20 cellular contexts compared by ENCODE assay signal in genomic region chr2:38171208-38171858, GRCh38.
DNase-seq lines count a peak whose midpoint lies in the region; ATAC-seq, FAIRE-seq and TF ChIP-seq lines count a peak whose summit lies in the region.
"Had no signal": no experiment of that assay in that cellular context is flagged by ENCODE, and none has a peak within 500 bp of the region (broad histone marks: within the 10 kb centered on the region; RNA-seq: fewer than 3 reads in every experiment).

No MANE protein-coding gene starts in this region.

- no peak for TF ChIP-seq CTCF in right atrium auricular region (IDR thresholded peaks at IDR 0.05)
- no peak for TF ChIP-seq CTCF in astrocyte (IDR thresholded peaks at IDR 0.05; ENCODE audit: insufficient read depth, low read depth, low read length)
- TF ChIP-seq CTCF in HepG2 (CRISPR knock-in tag; IDR thresholded peaks at IDR 0.05), result no peak
- no peak for TF ChIP-seq CTCF in upper lobe of right lung (IDR thresholded peaks at IDR 0.05)
- TF ChIP-seq CTCF in progenitor cell of endocrine pancreas (IDR thresholded peaks at IDR 0.05; ENCODE audit: unreplicated experiment), result no peak

- H3K79me2 ChIP-seq in astrocyte (ENCODE audit: insufficient read depth, low read length), result no peaks in the 10 kb centered on the region
- H3K79me2 ChIP-seq in HepG2 (ENCODE audit: insufficient read depth, low read length), result no peaks in the 10 kb centered on the region

- no peak overlapping the region for H2AFZ ChIP-seq in astrocyte (ENCODE audit: low read depth, low read length)
- H2AFZ ChIP-seq in HepG2 (ENCODE audit: low read length), result no peak overlapping the region

- intact Hi-C loops in Right ventricle myocardium inferior (cut with DNase I), result no loop called here
- intact Hi-C loops in HepG2 (cut with micrococcal nuclease; ENCODE audit: unreplicated experiment), result no loop called here
- intact Hi-C loops in upper lobe of right lung (cut with DNase I), result no loop called here

- FAIRE-seq in astrocyte (lab: Jason Lieb, UNC), result no peak
- no peak for FAIRE-seq in HepG2 (lab: Jason Lieb, UNC)
- FAIRE-seq: A204.1, D721Med had no signal

- H3K4me3 ChIP-seq in right atrium auricular region, result no peak overlapping the region
- H3K4me3 ChIP-seq in astrocyte (ENCODE audit: insufficient read depth, low read depth, low read length), result no peak overlapping the region
- no peak overlapping the region for H3K4me3 ChIP-seq in HepG2 (replicated peaks in 1 of 3; ENCODE audit: insufficient read depth in 1 of 3, low read depth in 2 of 3, low read length in 3 of 3)
- no peak overlapping the region for H3K4me3 ChIP-seq in upper lobe of right lung
- H3K4me3 ChIP-seq: BLaER1 treated with 17β-estradiol and CSF1 and Interleukin-3, amounts not matched to agents 10 nM and 100 nM; HAP-1; SK-N-MC had no signal

- ATAC-seq in Right ventricle myocardium inferior (peak; percentile 40), HepG2 (no peak), upper lobe of right lung (no peak)

- H3K9me3 Mint-ChIP-seq in astrocyte (ENCODE audit: unreplicated experiment), result peaks cover 2% of the 10 kb centered on the region
- H3K9me3 Mint-ChIP-seq in progenitor cell of endocrine pancreas (ENCODE audit: low read depth), result no peaks in the 10 kb centered on the region
- H3K9me3 Mint-ChIP-seq: CD8-positive, alpha-beta memory T cell had no signal

- TF ChIP-seq EP300 in HepG2 (IDR thresholded peaks at IDR 0.05; ENCODE audit: low read depth in 2 of 2, low read length in 2 of 2) (no peak), HepG2 (CRISPR knock-in tag; IDR thresholded peaks at IDR 0.05; ENCODE audit: borderline replicate concordance) (no peak)

- no peaks in the 10 kb centered on the region for H3K36me3 ChIP-seq in right atrium auricular region
- H3K36me3 ChIP-seq in astrocyte (ENCODE audit: insufficient read depth, low read length), result no peaks in the 10 kb centered on the region
- H3K36me3 ChIP-seq in HepG2 (replicated peaks in 1 of 2; ENCODE audit: control insufficient read depth in 1 of 2, insufficient read depth in 2 of 2, low read length in 2 of 2), result no peaks in the 10 kb centered on the region
- no peaks in the 10 kb centered on the region for H3K36me3 ChIP-seq in upper lobe of right lung
- H3K36me3 ChIP-seq: BLaER1 treated with 17β-estradiol and CSF1 and Interleukin-3, amounts not matched to agents 10 nM and 100 nM; HAP-1 had no signal

- CTCF ChIA-PET in HepG2 (lab: Yijun Ruan, JAX; ENCODE audit: low intra/inter-chr PET ratio, low total read pairs), result no interaction called here

- no peak overlapping the region for H3K4me2 ChIP-seq in astrocyte (ENCODE audit: low read length)
- no peak overlapping the region for H3K4me2 ChIP-seq in HepG2 (ENCODE audit: low read depth, low read length)
- H3K4me2 ChIP-seq: BLaER1 treated with 17β-estradiol and CSF1 and Interleukin-3, amounts not matched to agents 10 nM and 100 nM had no signal

- no peak overlapping the region for H3K9ac ChIP-seq in astrocyte (ENCODE audit: low read length)
- no peak overlapping the region for H3K9ac ChIP-seq in HepG2 (ENCODE audit: insufficient read depth, low read depth, low read length)
- H3K9ac ChIP-seq: BLaER1 treated with 17β-estradiol and CSF1 and Interleukin-3, amounts not matched to agents 10 nM and 100 nM had no signal

- WGBS in HepG2 (ENCODE audit: low lambda C conversion rate), result 5% methylated on average over 1 of the region's 1 CpG

- no peaks in the 10 kb centered on the region for H3K9me3 ChIP-seq in right atrium auricular region
- H3K9me3 ChIP-seq in astrocyte (ENCODE audit: insufficient read depth, low read depth, low read length), result no peaks in the 10 kb centered on the region
- no peaks in the 10 kb centered on the region for H3K9me3 ChIP-seq in HepG2 (ENCODE audit: low read length)
- H3K9me3 ChIP-seq in upper lobe of right lung, result no peaks in the 10 kb centered on the region
- H3K9me3 ChIP-seq: HAP-1 had no signal

- H4K20me1 ChIP-seq in astrocyte (ENCODE audit: insufficient read depth, low read length), result no peaks in the 10 kb centered on the region
- H4K20me1 ChIP-seq in HepG2 (ENCODE audit: insufficient read depth, low read length), result no peaks in the 10 kb centered on the region
- H4K20me1 ChIP-seq: BLaER1 treated with 17β-estradiol and CSF1 and Interleukin-3, amounts not matched to agents 10 nM and 100 nM had no signal

- no peaks in the 10 kb centered on the region for H3K27me3 Mint-ChIP-seq in astrocyte (ENCODE audit: low read depth, unreplicated experiment)
- H3K27me3 Mint-ChIP-seq in progenitor cell of endocrine pancreas, result peaks cover 3% of the 10 kb centered on the region

- in situ Hi-C loops in HepG2 (cut with HindIII; ENCODE audit: extremely low pct_ligation_motif_present, low pct_unique_long_range_greater_than_20kb), result no loop called here

- H3K4me3 Mint-ChIP-seq in astrocyte (ENCODE audit: unreplicated experiment) (no peak overlapping the region), progenitor cell of endocrine pancreas (ENCODE audit: low read depth) (no peak overlapping the region)
- H3K4me3 Mint-ChIP-seq: CD8-positive, alpha-beta memory T cell had no signal

- no peak for TF ChIP-seq POLR2A in HepG2 (IDR thresholded peaks at IDR 0.05; ENCODE audit: insufficient read depth in 1 of 2, low read depth in 2 of 2, low read length in 2 of 2)

- POLR2A ChIA-PET in HepG2 (lab: Yijun Ruan, JAX), result no interaction called here

- DNase-seq in Right ventricle myocardium inferior (ENCODE audit: missing footprints) (no peak), right atrium auricular region (ENCODE audit: low spot score) (no peak), astrocyte (ENCODE audit: low read depth) (no peak), HepG2 (ENCODE audit: low spot score) (no peak), upper lobe of right lung (no peak), progenitor cell of endocrine pancreas (ENCODE audit: low spot score, unreplicated experiment) (no peak), occipital lobe (lab: John Stamatoyannopoulos, UW) (no peak), SHP77 (lab: John Stamatoyannopoulos, UW) (no peak)
- DNase-seq: CD8-positive, alpha-beta memory T cell; DMS79; KBM-7; NCI-H1092 treated with DMSO at 0.1 percent for 48 hours; NCI-H2081 treated with DMSO at 0.1 percent for 48 hours; NCI-H510A treated with DMSO at 0.1 percent for 48 hours; NCI-H82 had no signal

- H3K27ac Mint-ChIP-seq in astrocyte (ENCODE audit: unreplicated experiment) (peak overlapping the region; percentile 64), progenitor cell of endocrine pancreas (no peak overlapping the region)
- H3K27ac Mint-ChIP-seq: CD8-positive, alpha-beta memory T cell had no signal

- no peaks in the 10 kb centered on the region for H3K4me1 ChIP-seq in right atrium auricular region
- peaks cover 19% of the 10 kb centered on the region for H3K4me1 ChIP-seq in astrocyte (ENCODE audit: insufficient read depth, low read length)
- H3K4me1 ChIP-seq in HepG2 (ENCODE audit: insufficient read depth, low read length), result no peaks in the 10 kb centered on the region
- peaks cover 18% of the 10 kb centered on the region for H3K4me1 ChIP-seq in upper lobe of right lung
- H3K4me1 ChIP-seq: HAP-1 had no signal

- peaks cover 52% of the 10 kb centered on the region for H3K4me1 Mint-ChIP-seq in astrocyte (ENCODE audit: low read depth, unreplicated experiment)
- no peaks in the 10 kb centered on the region for H3K4me1 Mint-ChIP-seq in progenitor cell of endocrine pancreas (ENCODE audit: low read depth)
- H3K4me1 Mint-ChIP-seq: CD8-positive, alpha-beta memory T cell had no signal

- H3K27ac ChIP-seq in right atrium auricular region (no peak overlapping the region), astrocyte (ENCODE audit: low read depth, low read length) (no peak overlapping the region), HepG2 (ENCODE audit: extremely low read length, insufficient read depth, low read length) (no peak overlapping the region), upper lobe of right lung (peak overlapping the region; percentile 37)
- H3K27ac ChIP-seq: BLaER1 treated with 17β-estradiol and CSF1 and Interleukin-3, amounts not matched to agents 10 nM and 100 nM; SK-N-MC had no signal

- no peaks in the 10 kb centered on the region for H3K36me3 Mint-ChIP-seq in astrocyte (ENCODE audit: low read depth, unreplicated experiment)
- no peaks in the 10 kb centered on the region for H3K36me3 Mint-ChIP-seq in progenitor cell of endocrine pancreas (ENCODE audit: insufficient read depth)
- H3K36me3 Mint-ChIP-seq: CD8-positive, alpha-beta memory T cell had no signal

- no peak for TF ChIP-seq RAD21 in HepG2 (CRISPR knock-in tag; IDR thresholded peaks at IDR 0.05)

- no TSS peak for BruUV-seq in HepG2 (replicated peaks; lab: Mats Ljungman, UMichigan)

- H3K27me3 ChIP-seq in right atrium auricular region (no peaks in the 10 kb centered on the region), astrocyte (ENCODE audit: insufficient read depth, low read length) (no peaks in the 10 kb centered on the region), HepG2 (ENCODE audit: control insufficient read depth in 1 of 2, insufficient read depth in 2 of 2, low read length in 2 of 2) (no peaks in the 10 kb centered on the region), upper lobe of right lung (no peaks in the 10 kb centered on the region)
- H3K27me3 ChIP-seq: BLaER1 treated with 17β-estradiol and CSF1 and Interleukin-3, amounts not matched to agents 10 nM and 100 nM had no signal

TF ChIP-seq in HepG2, 621 proteins besides CTCF, POLR2A, EP300 and RAD21:
- TF ChIP-seq ZNF724P (CRISPR knock-in tag; IDR thresholded peaks at IDR 0.05; ENCODE audit: borderline replicate concordance) (no peak), ZNF446 (CRISPR knock-in tag; IDR thresholded peaks at IDR 0.05) (no peak), CEBPB (IDR thresholded peaks at IDR 0.05; ENCODE audit: borderline replicate concordance, low read depth, low read length) (peak; percentile 46; the same call in 1 of the 2 replicates), U2AF1 (optimal IDR thresholded peaks at IDR 0.05; ENCODE audit: low read depth, low read length) (no peak)
